ENCODE assay signal across 8 cellular contexts in genomic region chr7:100087055-100087750, GRCh38. TPM values are rescaled to one million over a fixed set of nuclear protein-coding genes. Genes with fewer than 3 reads are reported as not detected.
DNase-seq lines count a peak whose midpoint lies in the region; TF ChIP-seq lines count a peak whose summit lies in the region.

No MANE protein-coding gene starts in this region.

- peaks cover 48% of the 10 kb centered on the region for H3K4me1 Mint-ChIP-seq in activated T-cell treated with anti-CD3 and anti-CD28 coated beads, Interleukin-2, amount 50 U/mL, for 24 hours (ENCODE audit: low read depth)
- H3K4me1 Mint-ChIP-seq in activated CD4-positive, alpha-beta memory T cell treated with anti-CD3 and anti-CD28 coated beads, Interleukin-2, amount 10 ng/mL, durations not matched to agents 7 days and 5 days, result peaks cover 44% of the 10 kb centered on the region

- H3K27ac Mint-ChIP-seq in activated T-cell treated with anti-CD3 and anti-CD28 coated beads, Interleukin-2, amount 50 U/mL, for 24 hours, result peak overlapping the region; percentile 97
- peak overlapping the region; percentile 4 for H3K27ac Mint-ChIP-seq in activated CD4-positive, alpha-beta memory T cell treated with anti-CD3 and anti-CD28 coated beads, Interleukin-2, amount 10 ng/mL, durations not matched to agents 7 days and 5 days

- no peaks in the 10 kb centered on the region for H3K27me3 Mint-ChIP-seq in activated T-cell treated with anti-CD3 and anti-CD28 coated beads, Interleukin-2, amount 50 U/mL, for 24 hours
- peaks cover 3% of the 10 kb centered on the region for H3K27me3 Mint-ChIP-seq in activated CD4-positive, alpha-beta memory T cell treated with anti-CD3 and anti-CD28 coated beads, Interleukin-2, amount 10 ng/mL, durations not matched to agents 7 days and 5 days

- no peak for TF ChIP-seq EP300 in tibial nerve (IDR thresholded peaks at IDR 0.05)

- no peak for DNase-seq in activated T-cell treated with anti-CD3 and anti-CD28 coated beads, Interleukin-2, amount 50 U/mL, for 24 hours
- DNase-seq in activated T-cell treated with anti-CD3 and anti-CD28 coated beads for 4 hours (no peak), hepatic stellate cell (ENCODE audit: low spot score) (peak; percentile 91), stromal cell of bone marrow (ENCODE audit: low read depth) (peak; percentile 67), NCI-H2196 (lab: John Stamatoyannopoulos, UW; ENCODE audit: unreplicated experiment) (no peak), tibial nerve (ENCODE audit: low spot score in 2 of 2) (no peak)
- no peak for DNase-seq in activated CD4-positive, alpha-beta memory T cell treated with anti-CD3 and anti-CD28 coated beads, Interleukin-2, amount 10 ng/mL, durations not matched to agents 7 days and 5 days
- no peak for DNase-seq in activated effector memory CD4-positive, alpha-beta T cell treated with anti-CD3 and anti-CD28 coated beads, Interleukin-2, amount 50 U/mL, for 16 hours

- TF ChIP-seq POLR2A in tibial nerve (IDR thresholded peaks at IDR 0.05), result no peak

- H3K4me1 ChIP-seq in tibial nerve, result peaks cover 0 to 30% (median 15%) of the 10 kb centered on the region in 4 donors

- peaks cover 0 to 22% (median 7%) of the 10 kb centered on the region in 3 donors for H3K36me3 ChIP-seq in tibial nerve

- no peak for TF ChIP-seq CTCF in tibial nerve (IDR thresholded peaks at IDR 0.05)

- no peaks in the 10 kb centered on the region for H3K9me3 Mint-ChIP-seq in activated T-cell treated with anti-CD3 and anti-CD28 coated beads, Interleukin-2, amount 50 U/mL, for 24 hours
- H3K9me3 Mint-ChIP-seq in activated CD4-positive, alpha-beta memory T cell treated with anti-CD3 and anti-CD28 coated beads, Interleukin-2, amount 10 ng/mL, durations not matched to agents 7 days and 5 days, result no peaks in the 10 kb centered on the region

- peaks cover 36% of the 10 kb centered on the region for H3K36me3 Mint-ChIP-seq in activated T-cell treated with anti-CD3 and anti-CD28 coated beads, Interleukin-2, amount 50 U/mL, for 24 hours (ENCODE audit: low read depth)
- peaks cover 28% of the 10 kb centered on the region for H3K36me3 Mint-ChIP-seq in activated CD4-positive, alpha-beta memory T cell treated with anti-CD3 and anti-CD28 coated beads, Interleukin-2, amount 10 ng/mL, durations not matched to agents 7 days and 5 days (ENCODE audit: low read depth)

- no peaks in the 10 kb centered on the region for H3K27me3 ChIP-seq in tibial nerve

- WGBS in tibial nerve, 2 donors, result 71 to 80% methylated on average over 10 of the region's 10 CpGs

- no peak overlapping the region for H3K4me3 ChIP-seq in tibial nerve

- H3K4me3 Mint-ChIP-seq in activated T-cell treated with anti-CD3 and anti-CD28 coated beads, Interleukin-2, amount 50 U/mL, for 24 hours, result no peak overlapping the region
- H3K4me3 Mint-ChIP-seq in activated CD4-positive, alpha-beta memory T cell treated with anti-CD3 and anti-CD28 coated beads, Interleukin-2, amount 10 ng/mL, durations not matched to agents 7 days and 5 days, result peak overlapping the region; percentile 28

- no peak overlapping the region for H3K27ac ChIP-seq in tibial nerve

- no peaks in the 10 kb centered on the region for H3K9me3 ChIP-seq in tibial nerve

- CTCF ChIA-PET in activated CD4-positive, alpha-beta memory T cell treated with anti-CD3 and anti-CD28 coated beads, Interleukin-2, amount 10 ng/mL, durations not matched to agents 7 days and 5 days (lab: Charles Lee), result interaction anchor here (0.6 to 1.4 kb wide), 2 partner anchors 54 to 321 kb away, joined by 3 to 4 read pairs; no protein-coding TSS in a partner anchor

- POLR2A ChIA-PET in activated CD4-positive, alpha-beta memory T cell treated with anti-CD3 and anti-CD28 coated beads, Interleukin-2, amount 10 ng/mL, durations not matched to agents 7 days and 5 days (lab: Charles Lee), result interaction anchor here (1.4 to 11.1 kb wide), 2 partner anchors 10 to 14 kb away, joined by 3 to 169 read pairs; partner anchors contain the start of genes AP4M1 and MCM7

RNA-seq across cellular contexts. Expression of gene COPS6, which starts 1.6 kb away (rescaled TPM):
- total RNA-seq in activated CD4-positive, alpha-beta memory T cell treated with anti-CD3 and anti-CD28 coated beads, Interleukin-2, amount 10 ng/mL, durations not matched to agents 7 days and 5 days, result 10 to 100 TPM; 81.7 to 86.3 TPM
- total RNA-seq in tibial nerve, result 10 to 100 TPM; 43.7 to 56.4 (median 50.6) TPM

RNA-seq across cellular contexts. Expression of gene ZNF3, which starts 5.7 kb away (rescaled TPM):
- 10 to 100 TPM; 21.1 to 22.1 TPM for total RNA-seq in activated CD4-positive, alpha-beta memory T cell treated with anti-CD3 and anti-CD28 coated beads, Interleukin-2, amount 10 ng/mL, durations not matched to agents 7 days and 5 days
- total RNA-seq in tibial nerve, result 10 to 100 TPM; 24.0 to 37.5 (median 26.9) TPM

RNA-seq across cellular contexts. Expression of gene MCM7, which starts 14.0 kb away (rescaled TPM):
- total RNA-seq in activated CD4-positive, alpha-beta memory T cell treated with anti-CD3 and anti-CD28 coated beads, Interleukin-2, amount 10 ng/mL, durations not matched to agents 7 days and 5 days, result 100 to 1,000 TPM; 266 to 273 TPM
- total RNA-seq in tibial nerve, result 10 to 100 TPM; 28.9 to 41.0 (median 35.8) TPM

RNA-seq across cellular contexts. Expression of gene AP4M1, which starts 14.2 kb away (rescaled TPM):
- 10 to 100 TPM; 10.6 to 15.2 TPM for total RNA-seq in activated CD4-positive, alpha-beta memory T cell treated with anti-CD3 and anti-CD28 coated beads, Interleukin-2, amount 10 ng/mL, durations not matched to agents 7 days and 5 days
- 10 to 100 TPM; 23.0 to 34.1 (median 25.9) TPM for total RNA-seq in tibial nerve

RNA-seq across cellular contexts. Expression of gene TAF6, which starts 32.0 kb away (rescaled TPM):
- total RNA-seq in activated CD4-positive, alpha-beta memory T cell treated with anti-CD3 and anti-CD28 coated beads, Interleukin-2, amount 10 ng/mL, durations not matched to agents 7 days and 5 days, result 10 to 100 TPM; 54.6 to 56.5 TPM
- total RNA-seq in tibial nerve, result 10 to 100 TPM; 46.1 to 56.9 (median 54.2) TPM

Comparison
In these comparisons a context has a peak if more than half of its experiments do, and no peak if none do; other contexts are left out.
1. DNase-seq: peak in hepatic stellate cell (single experiment) and stromal cell of bone marrow (single experiment); none in activated T-cell treated with anti-CD3 and anti-CD28 coated beads, Interleukin-2, amount 50 U/mL, for 24 hours (single experiment), activated T-cell treated with anti-CD3 and anti-CD28 coated beads for 4 hours (single experiment), activated CD4-positive, alpha-beta memory T cell treated with anti-CD3 and anti-CD28 coated beads, Interleukin-2, amount 10 ng/mL, durations not matched to agents 7 days and 5 days (single experiment), activated effector memory CD4-positive, alpha-beta T cell treated with anti-CD3 and anti-CD28 coated beads, Interleukin-2, amount 50 U/mL, for 16 hours (single experiment), NCI-H2196 (single experiment) and tibial nerve (0 of 2).
2. RNA of gene MCM7, which starts 14.0 kb away (total RNA-seq): 266 to 273 TPM in activated CD4-positive, alpha-beta memory T cell treated with anti-CD3 and anti-CD28 coated beads, Interleukin-2, amount 10 ng/mL, durations not matched to agents 7 days and 5 days; 28.9 to 41.0 TPM in tibial nerve; every median in the first group is over 4 times any median in the second.